Comparison of ENCODE assay signal across 22 cellular contexts in genomic region chr7:108479751-108480150, GRCh38. TPM values are rescaled to one million over a fixed set of nuclear protein-coding genes. Genes with fewer than 3 reads are reported as not detected.
DNase-seq lines count a peak whose midpoint lies in the region; ATAC-seq, FAIRE-seq and TF ChIP-seq lines count a peak whose summit lies in the region.
"Had no signal": no experiment of that assay in that cellular context is flagged by ENCODE, and none has a peak within 500 bp of the region (broad histone marks: within the 10 kb centered on the region; RNA-seq: fewer than 3 reads in every experiment).

No MANE protein-coding gene starts in this region.

- H3K36me3 ChIP-seq in pancreas = peaks cover 0 to 3% (median 0%) of the 10 kb centered on the region in 3 donors
- peaks cover 27% of the 10 kb centered on the region for H3K36me3 ChIP-seq in effector memory CD4-positive, alpha-beta T cell (ENCODE audit: control insufficient read depth, insufficient read depth, low read length)
- H3K36me3 ChIP-seq: BE2C, HAP-1 had no signal

- H3K9me3 ChIP-seq in A549 (no peaks in the 10 kb centered on the region), pancreas (no peaks in the 10 kb centered on the region)
- H3K9me3 ChIP-seq in effector memory CD4-positive, alpha-beta T cell (ENCODE audit: control insufficient read depth, low read length) = no peaks in the 10 kb centered on the region
- H3K9me3 ChIP-seq: BE2C; BLaER1 treated with 17β-estradiol and CSF1 and Interleukin-3, amounts not matched to agents 10 nM and 100 nM; HAP-1 had no signal

- H3K4me3 ChIP-seq in A549 (no peak overlapping the region), pancreas (no peak overlapping the region)
- no peak overlapping the region for H3K4me3 ChIP-seq in effector memory CD4-positive, alpha-beta T cell (ENCODE audit: insufficient read depth, low read depth, low read length, poor library complexity, severe bottlenecking)
- H3K4me3 ChIP-seq: BLaER1 treated with 17β-estradiol and CSF1 and Interleukin-3, amounts not matched to agents 10 nM and 100 nM; HAP-1 had no signal

- H3K4me1 ChIP-seq in A549 = no peaks in the 10 kb centered on the region
- no peaks in the 10 kb centered on the region for H3K4me1 ChIP-seq in pancreas
- no peaks in the 10 kb centered on the region for H3K4me1 ChIP-seq in effector memory CD4-positive, alpha-beta T cell (ENCODE audit: control insufficient read depth, insufficient read depth, low read length, poor library complexity, severe bottlenecking)
- H3K4me1 ChIP-seq: BE2C; BLaER1 treated with 17β-estradiol and CSF1 and Interleukin-3, amounts not matched to agents 10 nM and 100 nM; HAP-1 had no signal

- no peak overlapping the region for H3K4me2 ChIP-seq in A549
- H3K4me2 ChIP-seq: BLaER1 treated with 17β-estradiol and CSF1 and Interleukin-3, amounts not matched to agents 10 nM and 100 nM had no signal

- POLR2A ChIA-PET in A549 (lab: Yijun Ruan, JAX) = no interaction called here

- ATAC-seq in A549 = no peak
- no peak for ATAC-seq in pancreas
- ATAC-seq in GM21619 (IDR thresholded peaks at IDR 0.05; ENCODE audit: unreplicated experiment) = no peak
- no peak for ATAC-seq in HG02840 (IDR thresholded peaks at IDR 0.05; ENCODE audit: low FRiP score, unreplicated experiment)

- intact Hi-C loops in pancreas (cut with DNase I) = no loop called here

- no peak for TF ChIP-seq EP300 in A549 (IDR thresholded peaks at IDR 0.05)

- CTCF ChIA-PET in A549 (lab: Yijun Ruan, JAX) = no interaction called here

- WGBS in A549 (ENCODE audit: missing lambda C conversion rate) = 93% methylated on average over 2 of the region's 2 CpGs
- WGBS in pancreas, 2 donors = 94 to 96% methylated on average over 2 of the region's 2 CpGs

- no peak for TF ChIP-seq POLR2A in A549 (IDR thresholded peaks at IDR 0.05; ENCODE audit: low read length)

- DNase-seq in A549 (ENCODE audit: low read depth in 1 of 2, low spot score in 1 of 2) = no peak
- no peak for DNase-seq in RCC 7860 (ENCODE audit: low spot score)
- no peak for DNase-seq in frontal cortex (ENCODE audit: low spot score in 2 of 2)
- no peak for DNase-seq in pancreas
- no peak for DNase-seq in effector memory CD4-positive, alpha-beta T cell
- DNase-seq in activated naive CD4-positive, alpha-beta T cell treated with Interleukin-2 at 50 U/mL for 16 hours = no peak
- DNase-seq: AML-193; BE2C; CD4-positive, alpha-beta T cell; CD8-positive, alpha-beta memory T cell; DMS53; DMS79 treated with DMSO at 0.1 percent for 48 hours; GOT3; HFFc6 had no signal

- no peak for TF ChIP-seq RAD21 in A549 (conservative IDR thresholded peaks at IDR 0.05 in 1 of 2, IDR thresholded peaks at IDR 0.05 in 1 of 2)

- no peak for TF ChIP-seq CTCF in A549 (IDR thresholded peaks at IDR 0.05)
- no peak for TF ChIP-seq CTCF in pancreas (IDR thresholded peaks at IDR 0.05)

- no peaks in the 10 kb centered on the region for H3K27me3 ChIP-seq in pancreas
- H3K27me3 ChIP-seq in effector memory CD4-positive, alpha-beta T cell (replicated peaks; ENCODE audit: control insufficient read depth, insufficient read depth, low read length, poor library complexity, severe bottlenecking) = no peaks in the 10 kb centered on the region
- H3K27me3 ChIP-seq: BE2C; BLaER1 treated with 17β-estradiol and CSF1 and Interleukin-3, amounts not matched to agents 10 nM and 100 nM had no signal

- H3K27ac ChIP-seq in A549 (no peak overlapping the region), pancreas (no peak overlapping the region)
- H3K27ac ChIP-seq in effector memory CD4-positive, alpha-beta T cell (ENCODE audit: insufficient read depth, low read length, poor library complexity, severe bottlenecking) = no peak overlapping the region
- H3K27ac ChIP-seq: BLaER1 treated with 17β-estradiol and CSF1 and Interleukin-3, amounts not matched to agents 10 nM and 100 nM had no signal

- no peak for FAIRE-seq in A549 (lab: Jason Lieb, UNC)
- peak; percentile 65 for FAIRE-seq in RCC 7860 (lab: Jason Lieb, UNC)
- FAIRE-seq in frontal cortex (lab: Jason Lieb, UNC) = peak; percentile 39
- peak; percentile 41 for FAIRE-seq in pancreas (lab: Jason Lieb, UNC)
- FAIRE-seq: GM12892, H54 had no signal

TF ChIP-seq in A549, 52 proteins besides CTCF, POLR2A, EP300 and RAD21:
- TF ChIP-seq REST (IDR thresholded peaks at IDR 0.05) (no peak), MAFK (IDR thresholded peaks at IDR 0.05; ENCODE audit: partially characterized antibody) (peak; percentile 56), SREBF2 (IDR thresholded peaks at IDR 0.05) (no peak), JUNB (IDR thresholded peaks at IDR 0.05) (no peak), MAX (IDR thresholded peaks at IDR 0.05) (no peak), CEBPB (IDR thresholded peaks at IDR 0.05) (no peak), HMGXB4 (CRISPR knock-in tag; IDR thresholded peaks at IDR 0.05; ENCODE audit: borderline replicate concordance) (no peak), EHF (CRISPR knock-in tag; IDR thresholded peaks at IDR 0.05) (no peak)

RNA-seq across cellular contexts. Expression of gene NRCAM, which starts 23.5 kb away (rescaled TPM):
- polyA plus RNA-seq in A549 (2011; rRNA removed) = 189 and 210 TPM in 2 replicates
- polyA plus RNA-seq in A549 (2012; cell fraction: cytosol; rRNA removed) = 35.0 and 38.0 TPM in 2 replicates
- polyA plus RNA-seq in A549 (2012; cell fraction: nucleus; rRNA removed) = 41.3 and 67.1 TPM in 2 replicates
- polyA plus RNA-seq in A549 (2017; fragmentation: RNase III; extraction: RNeasy Plus Mini Kit Qiagen cat#74134 plus additional on column Dnase treatment) = 123 to 134 TPM (median 129 TPM) in 3 replicates
- 198 and 200 TPM in 2 replicates for polyA minus RNA-seq in A549 (2011; rRNA and poly(A)+ RNA removed)
- 143 TPM for total RNA-seq in frontal cortex
- 10 to 100 TPM; 28.4 to 53.6 (median 41.5) TPM for total RNA-seq in pancreas
- 10 to 100 TPM; 14.1 to 31.2 TPM for polyA plus RNA-seq in pancreas
- total RNA-seq: G401 had no signal
- polyA plus RNA-seq: CD14-positive monocyte had no signal

RNA-seq across cellular contexts. Expression of gene PNPLA8, which starts 46.2 kb away (rescaled TPM):
- polyA plus RNA-seq in A549 (2011; rRNA removed) (22.6 and 29.6 TPM in 2 replicates), A549 (2017; fragmentation: RNase III; extraction: RNeasy Plus Mini Kit Qiagen cat#74134 plus additional on column Dnase treatment) (12.3 to 16.1 TPM (median 15.5 TPM) in 3 replicates), pancreas (10 to 100 TPM in 1 of 2 donors, 1 to 10 TPM in 1; 5.2 to 11.1 TPM)
- 2.7 and 2.9 TPM in 2 replicates for polyA plus RNA-seq in A549 (2012; cell fraction: cytosol; rRNA removed)
- polyA plus RNA-seq in A549 (2012; cell fraction: nucleus; rRNA removed) = 1.1 and 1.8 TPM in 2 replicates
- polyA minus RNA-seq in A549 (2011; rRNA and poly(A)+ RNA removed) = 7.8 and 8.8 TPM in 2 replicates
- total RNA-seq in frontal cortex (85.6 TPM), pancreas (10 to 100 TPM in 3 of 6 donors, 1 to 10 TPM in 3; 7.8 to 13.4 (median 10.7) TPM)
